Comparison of ENCODE assay signal across 32 cellular contexts in genomic region chr4:9988349-9988748, GRCh38. TPM values are rescaled to one million over a fixed set of nuclear protein-coding genes. Genes with fewer than 3 reads are reported as not detected.
DNase-seq lines count a peak whose midpoint lies in the region; ATAC-seq and TF ChIP-seq lines count a peak whose summit lies in the region.
"Had no signal": no experiment of that assay in that cellular context is flagged by ENCODE, and none has a peak within 500 bp of the region (broad histone marks: within the 10 kb centered on the region; RNA-seq: fewer than 3 reads in every experiment).

No MANE protein-coding gene starts in this region.

- H3K27ac ChIP-seq in IMR-90 (ENCODE audit: insufficient read depth, low read length) (no peak overlapping the region; the same call in 1 of the 2 replicates), mesendoderm (ENCODE audit: low read depth, low read length) (no peak overlapping the region)
- H3K27ac ChIP-seq: A549, ascending aorta, cardiac muscle cell, esophagus squamous epithelium, left ventricle myocardium inferior, psoas muscle, SJSA1, vagina had no signal

- H3K27me3 ChIP-seq in IMR-90 (ENCODE audit: control insufficient read depth, insufficient read depth, low read length) (no peaks in the 10 kb centered on the region), mesendoderm (ENCODE audit: insufficient read depth, low read length, poor library complexity) (no peaks in the 10 kb centered on the region)
- H3K27me3 ChIP-seq: ascending aorta, BE2C, cardiac muscle cell, esophagus squamous epithelium, SJSA1, vagina had no signal

- H3K9ac ChIP-seq in IMR-90 (ENCODE audit: low read depth, low read length) (no peak overlapping the region), mesendoderm (ENCODE audit: low read length) (no peak overlapping the region)

- H3K18ac ChIP-seq in IMR-90 (ENCODE audit: low read depth, low read length) (no peak overlapping the region; the same call in 1 of the 2 replicates), mesendoderm (ENCODE audit: low read length) (no peak overlapping the region)

- DNase-seq in Ammon's horn (ENCODE audit: low spot score): peak; percentile 24
- DNase-seq in IMR-90: no peak
- peak; percentile 32 to 42 for DNase-seq in lung microvascular endothelial cell (ENCODE audit: low read depth in 2 of 2)
- DNase-seq in mesendoderm: no peak
- no peak for DNase-seq in NCI-H2171 (lab: John Stamatoyannopoulos, UW)
- DNase-seq in stimulated activated naive B cell treated with anti-CD40 and anti-IgM and Interleukin-4, amounts not matched to agents 10 μg/mL and 1 μg/mL and 100 μg/mL, for 72 hours: no peak
- DNase-seq: activated CD4-positive, alpha-beta memory T cell treated with anti-CD3 and anti-CD28 coated beads for 36 hours; BE2C; cortex of kidney; esophagus squamous epithelium; H7; hypothalamus; immature natural killer cell; left ventricle myocardium inferior; naive thymus-derived CD8-positive, alpha-beta T cell; NCI-H1417; NCI-H2081; NCI-H82; nucleus accumbens; psoas muscle; RPMI8226; stimulated activated naive CD8-positive, alpha-beta T cell treated with anti-CD3 and anti-CD28 coated beads, Interleukin-15, Interleukin-2, amounts not matched to agents 100 U/mL and 50 U/mL, for 24 hours; T-cell had no signal

- no peak overlapping the region for H2BK15ac ChIP-seq in IMR-90 (ENCODE audit: low read depth, low read length)
- no peak overlapping the region for H2BK15ac ChIP-seq in mesendoderm (replicated peaks; ENCODE audit: low read depth)

- no peaks in the 10 kb centered on the region for H3K9me3 ChIP-seq in IMR-90 (ENCODE audit: control insufficient read depth, insufficient read depth, low read length)
- H3K9me3 ChIP-seq: A549, ascending aorta, BE2C, esophagus squamous epithelium, left ventricle myocardium inferior, psoas muscle, SJSA1, vagina had no signal

- H3K4ac ChIP-seq in IMR-90 (ENCODE audit: low read depth, low read length): no peak overlapping the region
- no peak overlapping the region for H3K4ac ChIP-seq in mesendoderm (ENCODE audit: low read depth, low read length)

- no peaks in the 10 kb centered on the region for H3K9me1 ChIP-seq in IMR-90 (ENCODE audit: insufficient read depth, low read length)

- H4K5ac ChIP-seq in IMR-90 (ENCODE audit: low read depth, low read length) (no peak overlapping the region; the same call in 1 of the 2 replicates), mesendoderm (ENCODE audit: low read length) (no peak overlapping the region)

- CTCF ChIA-PET in IMR-90 (lab: Yijun Ruan, JAX): interaction anchor here (0.9 kb wide), 1 partner anchor 10 kb away, joined by 3 read pairs; no protein-coding TSS in a partner anchor

- no peaks in the 10 kb centered on the region for H3K79me2 ChIP-seq in mesendoderm (ENCODE audit: control insufficient read depth, insufficient read depth, low read length)

- H3K27ac Mint-ChIP-seq in stimulated activated naive B cell treated with anti-CD40 and anti-IgM and Interleukin-4, amounts not matched to agents 10 μg/mL and 1 μg/mL and 100 μg/mL, for 72 hours: no peak overlapping the region
- H3K27ac Mint-ChIP-seq: activated CD4-positive, alpha-beta memory T cell treated with anti-CD3 and anti-CD28 coated beads for 36 hours; activated naive CD8-positive, alpha-beta T cell; activated T-helper 2 cell treated with anti-CD3 and anti-CD28 coated beads, Interferon-gamma antibody, Interleukin-2, Interleukin-4, amounts not matched to agents 10 μg/mL and 5 μg/mL and 100 μg/mL, durations not matched to agents 14 hours and 24 hours and 36 hours; immature natural killer cell; T-cell had no signal

- H4K91ac ChIP-seq in IMR-90 (ENCODE audit: insufficient read depth, low read depth, low read length): no peak overlapping the region

- no peak overlapping the region for H2BK5ac ChIP-seq in IMR-90 (ENCODE audit: low read depth, low read length, poor library complexity, severe bottlenecking)
- no peak overlapping the region for H2BK5ac ChIP-seq in mesendoderm (ENCODE audit: low read length)

- no peaks in the 10 kb centered on the region for H3K36me3 Mint-ChIP-seq in stimulated activated naive B cell treated with anti-CD40 and anti-IgM and Interleukin-4, amounts not matched to agents 10 μg/mL and 1 μg/mL and 100 μg/mL, for 72 hours
- H3K36me3 Mint-ChIP-seq: immature natural killer cell had no signal

- H2AFZ ChIP-seq in IMR-90 (replicated peaks; ENCODE audit: low read length, poor library complexity): no peak overlapping the region

- no peaks in the 10 kb centered on the region for H3K9me3 Mint-ChIP-seq in stimulated activated naive B cell treated with anti-CD40 and anti-IgM and Interleukin-4, amounts not matched to agents 10 μg/mL and 1 μg/mL and 100 μg/mL, for 72 hours
- H3K9me3 Mint-ChIP-seq: activated CD4-positive, alpha-beta memory T cell treated with anti-CD3 and anti-CD28 coated beads for 36 hours; activated T-helper 2 cell treated with anti-CD3 and anti-CD28 coated beads, Interferon-gamma antibody, Interleukin-2, Interleukin-4, amounts not matched to agents 10 μg/mL and 5 μg/mL and 100 μg/mL, durations not matched to agents 14 hours and 24 hours and 36 hours; T-cell had no signal

- POLR2A ChIA-PET in IMR-90 (lab: Charles Lee; ENCODE audit: unreplicated experiment): no interaction called here

- no peak overlapping the region for H2BK120ac ChIP-seq in IMR-90 (ENCODE audit: low read depth, low read length)
- H2BK120ac ChIP-seq in mesendoderm (ENCODE audit: low read depth, low read length): no peak overlapping the region

- no peaks in the 10 kb centered on the region for H3K4me1 Mint-ChIP-seq in stimulated activated naive B cell treated with anti-CD40 and anti-IgM and Interleukin-4, amounts not matched to agents 10 μg/mL and 1 μg/mL and 100 μg/mL, for 72 hours
- H3K4me1 Mint-ChIP-seq: immature natural killer cell; naive thymus-derived CD8-positive, alpha-beta T cell; T-cell had no signal

- H2AK9ac ChIP-seq in IMR-90 (replicated peaks; ENCODE audit: low read depth, low read length, poor library complexity): no peak overlapping the region

- H3K79me1 ChIP-seq in IMR-90 (ENCODE audit: low read depth in 1 of 2, low read length in 2 of 2): no peaks in the 10 kb centered on the region
- H3K79me1 ChIP-seq in mesendoderm (ENCODE audit: low read length): no peaks in the 10 kb centered on the region

- no peaks in the 10 kb centered on the region for H3K27me3 Mint-ChIP-seq in stimulated activated naive B cell treated with anti-CD40 and anti-IgM and Interleukin-4, amounts not matched to agents 10 μg/mL and 1 μg/mL and 100 μg/mL, for 72 hours
- H3K27me3 Mint-ChIP-seq: activated CD4-positive, alpha-beta memory T cell treated with anti-CD3 and anti-CD28 coated beads for 36 hours; activated naive CD8-positive, alpha-beta T cell; naive thymus-derived CD8-positive, alpha-beta T cell; T-cell had no signal

- H3K56ac ChIP-seq in IMR-90 (ENCODE audit: extremely low read depth, insufficient read depth, low read length) (no peak overlapping the region), mesendoderm (ENCODE audit: low read length) (no peak overlapping the region)

- ATAC-seq in GM19452 (IDR thresholded peaks at IDR 0.05; ENCODE audit: unreplicated experiment) (peak; percentile 18), IMR-90 (ENCODE audit: low read depth) (peak; percentile 66), HG03175 (IDR thresholded peaks at IDR 0.05; ENCODE audit: unreplicated experiment) (no peak)
- ATAC-seq in stimulated activated naive B cell treated with anti-CD40 and anti-IgM and Interleukin-4, amounts not matched to agents 10 μg/mL and 1 μg/mL and 100 μg/mL, for 72 hours (replicated peaks): no peak
- ATAC-seq: A549; naive thymus-derived CD8-positive, alpha-beta T cell; psoas muscle; stimulated activated naive CD8-positive, alpha-beta T cell treated with anti-CD3 and anti-CD28 coated beads, Interleukin-15, Interleukin-2, amounts not matched to agents 100 U/mL and 50 U/mL, for 24 hours; T-cell had no signal

- WGBS in IMR-90 (ENCODE audit: extremely low coverage in 2 of 2, insufficient read length in 1 of 2), 2 experiments: no CpG with 5 or more reads among the region's 1 CpG
- no CpG with 5 or more reads among the region's 1 CpG for WGBS in mesendoderm (ENCODE audit: extremely low coverage, insufficient coverage, low lambda C conversion rate)

- no peak overlapping the region for H2AK5ac ChIP-seq in IMR-90 (ENCODE audit: low read depth, low read length)
- no peak overlapping the region for H2AK5ac ChIP-seq in mesendoderm (ENCODE audit: low read length)

- no peak overlapping the region for H2BK20ac ChIP-seq in IMR-90 (ENCODE audit: low read depth, low read length)

- intact Hi-C loops in IMR-90 (cut with micrococcal nuclease): no loop called here

- no peaks in the 10 kb centered on the region for H3K36me3 ChIP-seq in IMR-90 (ENCODE audit: control insufficient read depth, insufficient read depth, low read length)
- no peaks in the 10 kb centered on the region for H3K36me3 ChIP-seq in mesendoderm (ENCODE audit: control insufficient read depth, insufficient read depth, low read length)
- H3K36me3 ChIP-seq: BE2C, cardiac muscle cell, SJSA1 had no signal

- TF ChIP-seq CTCF in IMR-90 (conservative IDR thresholded peaks at IDR 0.05; ENCODE audit: low read depth, low read length): no peak

- no peak overlapping the region for H3K23ac ChIP-seq in IMR-90 (ENCODE audit: low read depth, low read length)
- no peak overlapping the region for H3K23ac ChIP-seq in mesendoderm (ENCODE audit: low read length)

- dilution Hi-C loops in IMR-90 (cut with HindIII; ENCODE audit: low sequenced_read_pairs, unreplicated experiment): no loop called here

- TF ChIP-seq RAD21 in IMR-90 (IDR thresholded peaks at IDR 0.05; ENCODE audit: low read length): no peak

- H4K20me1 ChIP-seq in IMR-90 (ENCODE audit: insufficient read depth, low read length): no peaks in the 10 kb centered on the region

- in situ Hi-C loops in IMR-90 (cut with MboI; ENCODE audit: low sequenced_read_pairs): no loop called here

- H3K4me1 ChIP-seq in IMR-90 (ENCODE audit: control insufficient read depth, insufficient read depth, low read length) (peaks cover 6% of the 10 kb centered on the region; the same call in 1 of the 2 replicates), mesendoderm (ENCODE audit: control insufficient read depth, low read depth, low read length) (no peaks in the 10 kb centered on the region)
- H3K4me1 ChIP-seq: A549, ascending aorta, BE2C, psoas muscle, SJSA1, vagina had no signal

- H3K4me3 ChIP-seq in IMR-90 (ENCODE audit: insufficient read depth, low read depth, low read length): no peak overlapping the region
- no peak overlapping the region for H3K4me3 ChIP-seq in mesendoderm (ENCODE audit: low read length)
- H3K4me3 ChIP-seq: A549, ascending aorta, cardiac muscle cell, esophagus squamous epithelium, left ventricle myocardium inferior, psoas muscle, SJSA1, vagina had no signal

- no TSS peak for BruUV-seq in IMR-90 (replicated peaks; lab: Mats Ljungman, UMichigan)

- H4K8ac ChIP-seq in IMR-90 (ENCODE audit: low read depth in 2 of 2, low read length in 2 of 2) (no peak overlapping the region), mesendoderm (ENCODE audit: low read depth, low read length) (no peak overlapping the region)

- H3K14ac ChIP-seq in IMR-90 (replicated peaks; ENCODE audit: low read depth, low read length): no peak overlapping the region

- H3K4me3 Mint-ChIP-seq in stimulated activated naive B cell treated with anti-CD40 and anti-IgM and Interleukin-4, amounts not matched to agents 10 μg/mL and 1 μg/mL and 100 μg/mL, for 72 hours: no peak overlapping the region
- H3K4me3 Mint-ChIP-seq: activated CD4-positive, alpha-beta memory T cell treated with anti-CD3 and anti-CD28 coated beads for 36 hours; activated naive CD8-positive, alpha-beta T cell; immature natural killer cell; naive thymus-derived CD8-positive, alpha-beta T cell; T-cell had no signal

- H3K4me2 ChIP-seq in IMR-90 (ENCODE audit: low read depth, low read length) (no peak overlapping the region; the same call in 1 of the 2 replicates), mesendoderm (ENCODE audit: low read length) (no peak overlapping the region)
- H3K4me2 ChIP-seq: A549 had no signal

- no peak for TF ChIP-seq POLR2A in IMR-90 (IDR thresholded peaks at IDR 0.05; ENCODE audit: low read depth, low read length)

RNA-seq across cellular contexts. Expression of gene SLC2A9, which starts 32.9 kb away (rescaled TPM):
- total RNA-seq in IMR-90 (2012; rRNA removed): 0.56 and 0.72 TPM in 2 replicates
- 1.0 and 2.1 TPM in 2 replicates for polyA plus RNA-seq in IMR-90 (2012; rRNA removed)
- 1.2 and 1.3 TPM in 2 replicates for polyA plus RNA-seq in IMR-90 (2012; cell fraction: cytosol; rRNA removed)
- 1.6 and 1.8 TPM in 2 replicates for polyA plus RNA-seq in IMR-90 (2012; cell fraction: nucleus; rRNA removed; ENCODE audit: low replicate concordance)
- 0.65 and 0.79 TPM in 2 replicates for total RNA-seq in lung microvascular endothelial cell
- polyA plus RNA-seq in mesendoderm (2013, experiment 1 of 2): 0.97 TPM
- 0.42 TPM for polyA plus RNA-seq in mesendoderm (2013, experiment 2 of 2)
- total RNA-seq: H7, SJSA1 had no signal

Comparison
In these comparisons a context has a peak if more than half of its experiments do, and no peak if none do; other contexts are left out.
1. DNase-seq: peak in Ammon's horn (single experiment) and lung microvascular endothelial cell (2 of 2); none in IMR-90 (single experiment), mesendoderm (single experiment), NCI-H2171 (single experiment) and stimulated activated naive B cell treated with anti-CD40 and anti-IgM and Interleukin-4, amounts not matched to agents 10 μg/mL and 1 μg/mL and 100 μg/mL, for 72 hours (single experiment).
2. ATAC-seq: peak in GM19452 (single experiment) and IMR-90 (single experiment); none in HG03175 (single experiment) and stimulated activated naive B cell treated with anti-CD40 and anti-IgM and Interleukin-4, amounts not matched to agents 10 μg/mL and 1 μg/mL and 100 μg/mL, for 72 hours (0 of 2).